31 cellular contexts compared by ENCODE assay signal in the genomic region with DNA sequence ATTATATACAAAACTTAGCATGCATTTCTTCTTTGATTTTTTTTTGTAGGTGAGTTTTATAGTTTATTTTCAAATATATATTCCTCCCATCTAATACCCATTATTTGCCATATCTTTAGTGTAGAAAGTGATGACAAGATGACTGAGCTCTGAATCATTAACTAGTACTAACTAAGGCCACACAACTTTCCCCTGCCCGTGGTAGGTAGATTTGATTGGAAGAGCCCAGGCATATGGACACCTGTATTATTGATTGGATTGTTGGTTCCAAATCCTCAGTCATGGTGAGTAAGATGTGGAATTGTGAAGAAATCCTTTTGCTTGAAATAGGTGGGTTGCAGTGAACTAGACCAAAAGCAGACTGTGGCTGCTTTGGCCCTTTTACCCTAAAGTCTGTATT.
"Had no signal": no experiment of that assay in that cellular context is flagged by ENCODE, and none has a peak within 500 bp of the region (broad histone marks: within the 10 kb centered on the region; RNA-seq: fewer than 3 reads in every experiment).

No MANE protein-coding gene starts in this region.

- H3K4me3 ChIP-seq: ascending aorta had no signal

- H3K9me3 Mint-ChIP-seq: activated CD4-positive, alpha-beta T cell treated with anti-CD3 and anti-CD28 coated beads, Interleukin-2, amount 10 ng/mL, durations not matched to agents 24 days and 14 days; activated CD8-positive, alpha-beta T cell treated with anti-CD3 and anti-CD28 coated beads for 36 hours; activated naive CD4-positive, alpha-beta T cell treated with anti-CD3 and anti-CD28 coated beads, Interleukin-2, amount 50 U/mL, for 24 hours; activated naive CD8-positive, alpha-beta T cell treated with anti-CD3 and anti-CD28 coated beads, Interleukin-2, amount 10 ng/mL, durations not matched to agents 7 days and 5 days; activated T-helper 2 cell treated with anti-CD3 and anti-CD28 coated beads, Interferon-gamma antibody, Interleukin-2, Interleukin-4, amounts not matched to agents 10 μg/mL and 5 μg/mL and 100 μg/mL, durations not matched to agents 14 hours and 24 hours and 36 hours; IgD-negative memory B cell; T-cell had no signal

- H3K27me3 ChIP-seq: ascending aorta had no signal

- H3K4me1 ChIP-seq: ascending aorta had no signal

- H3K27ac ChIP-seq: ascending aorta, RWPE1, WERI-Rb-1 had no signal

- ATAC-seq: activated CD8-positive, alpha-beta T cell treated with anti-CD3 and anti-CD28 coated beads for 36 hours; Right ventricle myocardium inferior; SK-N-SH treated with all-trans-retinoic acid at 6 μM for 48 hours; T-cell had no signal

- H3K9me3 ChIP-seq: ascending aorta had no signal

- H3K4me1 Mint-ChIP-seq: activated CD4-positive, alpha-beta T cell treated with anti-CD3 and anti-CD28 coated beads, Interleukin-2, amount 10 ng/mL, durations not matched to agents 24 days and 14 days; activated naive CD4-positive, alpha-beta T cell treated with anti-CD3 and anti-CD28 coated beads, Interleukin-2, amount 50 U/mL, for 24 hours; IgD-negative memory B cell; T-cell had no signal

- H3K36me3 ChIP-seq: ascending aorta had no signal

- H3K27ac Mint-ChIP-seq: activated CD4-positive, alpha-beta T cell treated with anti-CD3 and anti-CD28 coated beads, Interleukin-2, amount 10 ng/mL, durations not matched to agents 24 days and 14 days; activated CD8-positive, alpha-beta T cell treated with anti-CD3 and anti-CD28 coated beads for 36 hours; activated naive CD4-positive, alpha-beta T cell treated with anti-CD3 and anti-CD28 coated beads, Interleukin-2, amount 50 U/mL, for 24 hours; activated naive CD8-positive, alpha-beta T cell treated with anti-CD3 and anti-CD28 coated beads, Interleukin-2, amount 10 ng/mL, durations not matched to agents 7 days and 5 days; activated T-helper 2 cell treated with anti-CD3 and anti-CD28 coated beads, Interferon-gamma antibody, Interleukin-2, Interleukin-4, amounts not matched to agents 10 μg/mL and 5 μg/mL and 100 μg/mL, durations not matched to agents 14 hours and 24 hours and 36 hours; IgD-negative memory B cell; T-cell had no signal

- H3K4me3 Mint-ChIP-seq: activated CD4-positive, alpha-beta T cell treated with anti-CD3 and anti-CD28 coated beads, Interleukin-2, amount 10 ng/mL, durations not matched to agents 24 days and 14 days; activated CD8-positive, alpha-beta T cell treated with anti-CD3 and anti-CD28 coated beads for 36 hours; activated naive CD4-positive, alpha-beta T cell treated with anti-CD3 and anti-CD28 coated beads, Interleukin-2, amount 50 U/mL, for 24 hours; activated naive CD8-positive, alpha-beta T cell treated with anti-CD3 and anti-CD28 coated beads, Interleukin-2, amount 10 ng/mL, durations not matched to agents 7 days and 5 days; IgD-negative memory B cell; T-cell had no signal

- H3K27me3 Mint-ChIP-seq: activated CD4-positive, alpha-beta T cell treated with anti-CD3 and anti-CD28 coated beads, Interleukin-2, amount 10 ng/mL, durations not matched to agents 24 days and 14 days; activated CD8-positive, alpha-beta T cell treated with anti-CD3 and anti-CD28 coated beads for 36 hours; activated naive CD4-positive, alpha-beta T cell treated with anti-CD3 and anti-CD28 coated beads, Interleukin-2, amount 50 U/mL, for 24 hours; activated naive CD8-positive, alpha-beta T cell treated with anti-CD3 and anti-CD28 coated beads, Interleukin-2, amount 10 ng/mL, durations not matched to agents 7 days and 5 days; IgD-negative memory B cell; T-cell had no signal

- DNase-seq: activated CD4-positive, alpha-beta T cell treated with anti-CD3 and anti-CD28 coated beads, Interleukin-2, amount 10 ng/mL, durations not matched to agents 24 days and 14 days; activated CD4-positive, alpha-beta T cell treated with anti-CD3 and anti-CD28 coated beads, Interleukin-2, amount 50 U/mL, for 4 hours; activated CD8-positive, alpha-beta T cell treated with anti-CD3 and anti-CD28 coated beads for 36 hours; activated gamma-delta T cell; activated naive CD4-positive, alpha-beta T cell treated with Interleukin-2 at 50 U/mL for 16 hours; activated naive CD8-positive, alpha-beta T cell treated with anti-CD3 and anti-CD28 coated beads, Interleukin-2, amount 10 ng/mL, durations not matched to agents 7 days and 5 days; activated T-cell treated with anti-CD3 and anti-CD28 coated beads, Interleukin-2, amount 50 U/mL, for 1 hour; amygdala; caudate nucleus; Karpas-422; KBM-7; NCI-H1105; NCI-H1417 treated with DMSO at 0.1 percent for 48 hours; NCI-H187 treated with DMSO at 0.1 percent for 48 hours; NCI-H2081; NCI-H2171 treated with DMSO at 0.1 percent for 48 hours; NCI-H2227 treated with DMSO at 0.1 percent for 48 hours; NCI-H446; NCI-H524; SIG-M5; T-cell; T-helper 2 cell; T-helper 9 cell; WERI-Rb-1 had no signal
